16 cellular contexts compared by ENCODE assay signal in the genomic region with DNA sequence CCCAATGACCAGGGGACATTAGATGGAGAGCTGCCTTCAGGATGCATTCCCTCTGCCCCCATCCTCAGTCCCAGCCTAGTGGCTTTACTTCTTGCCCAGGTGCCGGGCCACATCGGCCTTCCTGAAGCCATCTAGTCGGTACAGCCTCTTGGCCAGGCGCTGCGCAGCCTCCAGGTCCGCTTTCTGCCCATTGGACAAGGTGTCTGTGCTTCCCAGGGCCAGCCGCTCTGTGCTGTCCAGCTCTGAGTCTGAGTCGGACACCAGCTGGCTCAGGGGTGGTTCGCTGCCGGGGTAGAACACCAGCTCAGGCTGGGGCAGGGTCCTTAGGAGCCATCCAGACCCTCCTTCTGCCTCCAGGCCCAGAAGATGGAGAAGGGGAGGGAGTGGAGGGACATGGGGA. TPM values are rescaled to one million over a fixed set of nuclear protein-coding genes. Genes with fewer than 3 reads are reported as not detected.
DNase-seq lines count a peak whose midpoint lies in the region; ATAC-seq and TF ChIP-seq lines count a peak whose summit lies in the region.
"Had no signal": no experiment of that assay in that cellular context is flagged by ENCODE, and none has a peak within 500 bp of the region (broad histone marks: within the 10 kb centered on the region; RNA-seq: fewer than 3 reads in every experiment).

No MANE protein-coding gene starts in this region.

- peaks cover 26% of the 10 kb centered on the region for H3K4me1 Mint-ChIP-seq in T-helper 17 cell
- H3K4me1 Mint-ChIP-seq in neural crest cell, result peaks cover 79% of the 10 kb centered on the region

- DNase-seq in T-helper 17 cell (no peak), neural crest cell (ENCODE audit: low read depth, low spot score) (no peak), HK-2 (ENCODE audit: unreplicated experiment) (no peak), NCI-H2196 (lab: John Stamatoyannopoulos, UW; ENCODE audit: unreplicated experiment) (no peak), ACHN (no peak)
- DNase-seq in stimulated activated CD4-positive, alpha-beta T cell treated with anti-CD3 and anti-CD28 coated beads, Interleukin-4, amount 100 ng/mL, for 1 hour, result no peak
- DNase-seq: GF-D8, GOT3 had no signal

- peaks cover 58% of the 10 kb centered on the region for H3K27me3 Mint-ChIP-seq in T-helper 17 cell
- peaks cover 18% of the 10 kb centered on the region for H3K27me3 Mint-ChIP-seq in neural crest cell (ENCODE audit: low read depth)

- H3K4me3 Mint-ChIP-seq in T-helper 17 cell (peak overlapping the region; percentile 39), neural crest cell (peak overlapping the region; percentile 73)
- H3K4me3 Mint-ChIP-seq: CD8-positive, alpha-beta T cell had no signal

- H3K4me1 ChIP-seq in ectodermal cell (ENCODE audit: control insufficient read depth, insufficient read depth, low read length), result peaks cover 68% of the 10 kb centered on the region

- H3K36me3 Mint-ChIP-seq in T-helper 17 cell (ENCODE audit: low read depth) (peaks cover 11% of the 10 kb centered on the region), neural crest cell (ENCODE audit: low read depth) (no peaks in the 10 kb centered on the region)
- H3K36me3 Mint-ChIP-seq: CD8-positive, alpha-beta T cell had no signal

- H3K4me3 ChIP-seq in ectodermal cell (ENCODE audit: insufficient read depth, low read depth, low read length), result no peak overlapping the region
- H3K4me3 ChIP-seq: BLaER1 treated with 17β-estradiol and CSF1 and Interleukin-3, amounts not matched to agents 10 nM and 100 nM; K562 had no signal

- ATAC-seq in T-helper 17 cell, result no peak
- ATAC-seq: CD8-positive, alpha-beta T cell; HepG2; Panc1; SK-N-SH treated with all-trans-retinoic acid at 6 μM for 48 hours had no signal

- H3K9me3 ChIP-seq in T-helper 17 cell (ENCODE audit: control insufficient read depth, low read length, poor library complexity, severe bottlenecking) (no peaks in the 10 kb centered on the region), ectodermal cell (ENCODE audit: control insufficient read depth, low read length) (no peaks in the 10 kb centered on the region)
- H3K9me3 ChIP-seq: BLaER1 treated with 17β-estradiol and CSF1 and Interleukin-3, amounts not matched to agents 10 nM and 100 nM had no signal

- peak overlapping the region; percentile 36 for H3K27ac ChIP-seq in ectodermal cell (ENCODE audit: insufficient read depth, low read depth, low read length, poor library complexity, severe bottlenecking)
- H3K27ac ChIP-seq: BLaER1 treated with 17β-estradiol and CSF1 and Interleukin-3, amounts not matched to agents 10 nM and 100 nM; HL-60 had no signal

- H3K36me3 ChIP-seq in ectodermal cell (ENCODE audit: control insufficient read depth, insufficient read depth, low read length), result no peaks in the 10 kb centered on the region
- H3K36me3 ChIP-seq: BLaER1 treated with 17β-estradiol and CSF1 and Interleukin-3, amounts not matched to agents 10 nM and 100 nM had no signal

- in situ Hi-C loops in ACHN (cut with HindIII; ENCODE audit: low pct_ligation_motif_present, low pct_unique_long_range_greater_than_20kb, low sequenced_read_pairs), result no loop called here

- H3K27me3 ChIP-seq in ectodermal cell (ENCODE audit: control insufficient read depth, insufficient read depth, low read length, poor library complexity, severe bottlenecking), result peaks cover 55% of the 10 kb centered on the region

- H3K27ac Mint-ChIP-seq in T-helper 17 cell, result no peak overlapping the region
- H3K27ac Mint-ChIP-seq in neural crest cell (ENCODE audit: unreplicated experiment), result peak overlapping the region; percentile 96
- H3K27ac Mint-ChIP-seq: CD8-positive, alpha-beta T cell had no signal

- 93% methylated on average over 10 of the region's 10 CpGs for WGBS in ectodermal cell, 2 experiments

- no peaks in the 10 kb centered on the region for H3K9me3 Mint-ChIP-seq in neural crest cell
- H3K9me3 Mint-ChIP-seq: CD8-positive, alpha-beta T cell had no signal

- no peak for TF ChIP-seq CTCF in neural crest cell (conservative IDR thresholded peaks at IDR 0.05)

RNA-seq across cellular contexts. Expression of a gene that starts 6.3 kb away (rescaled TPM):
- total RNA-seq in T-helper 17 cell (1 to 10 TPM; 2.9 to 5.1 TPM), neural crest cell (36.1 and 37.4 TPM in 2 replicates)
- 6.1 TPM for polyA plus RNA-seq in ectodermal cell (2013, experiment 1 of 4)
- 5.4 TPM for polyA plus RNA-seq in ectodermal cell (2013, experiment 2 of 4)
- 5.8 TPM for polyA plus RNA-seq in ectodermal cell (2013, experiment 3 of 4)
- 7.0 TPM for polyA plus RNA-seq in ectodermal cell (2013, experiment 4 of 4)

RNA-seq across cellular contexts. Expression of a gene that starts 8.3 kb away (rescaled TPM):
- total RNA-seq in T-helper 17 cell, result 10 to 100 TPM in 1 of 2 donors, 1 to 10 TPM in 1; 9.9 to 14.2 TPM
- 6.9 TPM for polyA plus RNA-seq in ectodermal cell (2013, experiment 1 of 4)
- 5.9 TPM for polyA plus RNA-seq in ectodermal cell (2013, experiment 2 of 4)
- polyA plus RNA-seq in ectodermal cell (2013, experiment 3 of 4), result 8.9 TPM
- 8.7 TPM for polyA plus RNA-seq in ectodermal cell (2013, experiment 4 of 4)
- 24.8 and 25.6 TPM in 2 replicates for total RNA-seq in neural crest cell

RNA-seq across cellular contexts. Expression of a gene that starts 16.8 kb away (rescaled TPM):
- total RNA-seq in T-helper 17 cell (100 to 1,000 TPM; 364 to 390 TPM), neural crest cell (22.9 and 26.1 TPM in 2 replicates)
- 22.6 TPM for polyA plus RNA-seq in ectodermal cell (2013, experiment 1 of 4)
- polyA plus RNA-seq in ectodermal cell (2013, experiment 2 of 4), result 16.3 TPM
- polyA plus RNA-seq in ectodermal cell (2013, experiment 3 of 4), result 15.0 TPM
- polyA plus RNA-seq in ectodermal cell (2013, experiment 4 of 4), result 17.0 TPM

RNA-seq across cellular contexts. Expression of a gene that starts 20.1 kb away (rescaled TPM):
- total RNA-seq in T-helper 17 cell (10 to 100 TPM; 27.4 to 30.7 TPM), neural crest cell (118 and 121 TPM in 2 replicates)
- polyA plus RNA-seq in ectodermal cell (2013, experiment 1 of 4), result 106 TPM
- 103 TPM for polyA plus RNA-seq in ectodermal cell (2013, experiment 2 of 4)
- polyA plus RNA-seq in ectodermal cell (2013, experiment 3 of 4), result 91.0 TPM
- 98.4 TPM for polyA plus RNA-seq in ectodermal cell (2013, experiment 4 of 4)

RNA-seq across cellular contexts. Expression of a gene that starts 39.0 kb away (rescaled TPM):
- total RNA-seq in T-helper 17 cell (under 1 TPM in 1 of 2 donors, not detected in 1; 0.50 TPM), neural crest cell (0.21 and 0.27 TPM in 2 replicates)
- not detected for polyA plus RNA-seq in ectodermal cell (2013, experiment 1 of 4)
- 0.12 TPM for polyA plus RNA-seq in ectodermal cell (2013, experiment 2 of 4)
- not detected for polyA plus RNA-seq in ectodermal cell (2013, experiment 3 of 4)
- not detected for polyA plus RNA-seq in ectodermal cell (2013, experiment 4 of 4)

Comparison
In these comparisons a context has a peak if more than half of its experiments do, and no peak if none do; other contexts are left out.
1. RNA of a gene that starts 16.8 kb away (total RNA-seq): 364 to 390 TPM in T-helper 17 cell; 22.9 to 26.1 TPM in neural crest cell; every median in the first group is over 10 times any median in the second.